In the genomic region with DNA sequence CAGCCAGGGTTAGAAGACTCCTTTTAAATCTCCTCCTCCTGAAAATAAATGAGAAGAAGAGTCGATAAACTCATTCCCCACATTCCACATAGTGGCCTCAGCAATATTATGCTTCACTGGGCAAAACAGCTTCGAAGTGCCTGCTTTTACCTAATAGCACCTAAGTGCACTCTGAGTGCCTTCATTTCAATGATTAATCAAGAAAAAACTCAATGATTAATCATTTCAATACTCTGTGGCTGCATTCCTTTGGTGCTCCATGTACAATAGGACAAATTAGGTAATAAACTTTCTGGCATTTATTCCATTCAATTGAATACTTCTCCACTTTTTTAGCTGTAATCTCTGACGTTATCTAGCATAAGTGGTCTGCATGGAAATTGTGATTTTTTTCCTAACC, we compare ENCODE assay signal across 11 cellular contexts.
DNase-seq lines count a peak whose midpoint lies in the region; ATAC-seq and TF ChIP-seq lines count a peak whose summit lies in the region.
"Had no signal": no experiment of that assay in that cellular context is flagged by ENCODE, and none has a peak within 500 bp of the region (broad histone marks: within the 10 kb centered on the region; RNA-seq: fewer than 3 reads in every experiment).

No MANE protein-coding gene starts in this region.

- in situ Hi-C loops in astrocyte of the cerebellum (cut with HindIII; ENCODE audit: low sequenced_read_pairs), result loop anchor here (10.0 to 25.0 kb wide), 2 partner anchors 168 to 424 kb away; no protein-coding TSS in a partner anchor

- H3K36me3 ChIP-seq in kidney epithelial cell (ENCODE audit: control insufficient read depth, insufficient read depth, low read length), result no peaks in the 10 kb centered on the region
- no peaks in the 10 kb centered on the region for H3K36me3 ChIP-seq in tibial artery
- H3K36me3 ChIP-seq: WERI-Rb-1 had no signal

- H3K27me3 ChIP-seq in kidney epithelial cell (ENCODE audit: control insufficient read depth, insufficient read depth, low read length) (no peaks in the 10 kb centered on the region), tibial artery (no peaks in the 10 kb centered on the region)

- TF ChIP-seq CTCF in astrocyte of the cerebellum (IDR thresholded peaks at IDR 0.05; ENCODE audit: low read depth, low read length, missing control alignments), result no peak
- no peak for TF ChIP-seq CTCF in kidney epithelial cell (IDR thresholded peaks at IDR 0.05; ENCODE audit: insufficient read depth, low read length, poor library complexity, severe bottlenecking)
- no peak for TF ChIP-seq CTCF in tibial artery (IDR thresholded peaks at IDR 0.05)

- H3K4me3 ChIP-seq in astrocyte of the cerebellum (ENCODE audit: low read depth, low read length), result no peak overlapping the region
- no peak overlapping the region for H3K4me3 ChIP-seq in kidney epithelial cell (ENCODE audit: low read depth, low read length)
- H3K4me3 ChIP-seq in tibial artery, result no peak overlapping the region

- H3K27ac ChIP-seq in tibial artery, result peak overlapping the region; percentile 74 to 83
- H3K27ac ChIP-seq: WERI-Rb-1 had no signal

- ATAC-seq in HG02759 (IDR thresholded peaks at IDR 0.05; ENCODE audit: unreplicated experiment), result no peak

- peak; percentile 80 for DNase-seq in HS-5 (ENCODE audit: low read depth)
- DNase-seq in astrocyte of the cerebellum (ENCODE audit: low read depth), result peak; percentile 70
- peak; percentile 93 for DNase-seq in kidney epithelial cell (ENCODE audit: low read depth)
- no peak for DNase-seq in tibial artery
- no peak for DNase-seq in NCI-H510A treated with DMSO at 0.1 percent for 48 hours (lab: John Stamatoyannopoulos, UW)
- no peak for DNase-seq in DMS 273 (lab: John Stamatoyannopoulos, UW; ENCODE audit: unreplicated experiment)
- DNase-seq in DMS79 treated with DMSO at 0.1 percent for 48 hours (lab: John Stamatoyannopoulos, UW), result no peak
- DNase-seq: nephron progenitor cell; stimulated activated CD4-positive, alpha-beta T cell treated with anti-CD3 and anti-CD28 coated beads, Interleukin-2, amount 100 ng/mL, for 48 hours; WERI-Rb-1 had no signal

- H3K4me1 ChIP-seq in tibial artery, result peaks cover 0 to 37% (median 28%) of the 10 kb centered on the region in 4 donors

- H3K9me3 ChIP-seq in tibial artery, result no peaks in the 10 kb centered on the region

- intact Hi-C loops in tibial artery (cut with DNase I; ENCODE audit: low total_unique reads), result no loop called here

Comparison
In these comparisons a context has a peak if more than half of its experiments do, and no peak if none do; other contexts are left out.
1. DNase-seq: peak in HS-5 (single experiment), astrocyte of the cerebellum (single experiment) and kidney epithelial cell (single experiment); none in tibial artery (0 of 2), NCI-H510A treated with DMSO at 0.1 percent for 48 hours (single experiment), DMS 273 (single experiment) and DMS79 treated with DMSO at 0.1 percent for 48 hours (single experiment).